1 cellular context compared by ENCODE assay signal in genomic region chr11:120211522-120212258, GRCh38.
TF ChIP-seq lines count a peak whose summit lies in the region.

No MANE protein-coding gene starts in this region.

TF ChIP-seq in K562, 482 proteins besides CTCF, POLR2A, EP300 and RAD21:
- TF ChIP-seq NRF1 (conservative IDR thresholded peaks at IDR 0.05 in 1 of 2, IDR thresholded peaks at IDR 0.05 in 1 of 2) (peak; percentile 41 to 48; a peak in 2 of 4 replicates), BACH1 (tag; IDR thresholded peaks at IDR 0.05) (no peak), ARID4B (CRISPR knock-in tag; IDR thresholded peaks at IDR 0.05) (0 out of 2 replicates have a peak, but pooled peaks have one; percentile 16), NCOA6 (IDR thresholded peaks at IDR 0.05) (peak; percentile 64), ZNF277 (CRISPR knock-in tag; IDR thresholded peaks at IDR 0.05; ENCODE audit: borderline replicate concordance) (no peak)
